ENCODE assay signal across 19 cellular contexts in genomic region chr12:44299524-44299923, GRCh38.
"Had no signal": no experiment of that assay in that cellular context is flagged by ENCODE, and none has a peak within 500 bp of the region (broad histone marks: within the 10 kb centered on the region; RNA-seq: fewer than 3 reads in every experiment).

No MANE protein-coding gene starts in this region.

- DNase-seq: cortex of kidney; dorsolateral prefrontal cortex; effector CD8-positive, alpha-beta T cell; foreskin melanocyte; head of caudate nucleus; hippocampal formation; mesendoderm; naive B cell; nucleus accumbens; ovary; right cardiac atrium; small intestine; stimulated activated CD4-positive, alpha-beta T cell treated with anti-CD3 and anti-CD28 coated beads, Interleukin-12 subunit alpha, Interleukin-12 subunit beta, amount 100 ng/mL, for 4 hours; stimulated activated naive CD4-positive, alpha-beta T cell; stomach; substantia nigra; trophoblast cell had no signal

- H3K27ac ChIP-seq: dorsolateral prefrontal cortex, ovary, stomach, thoracic aorta had no signal

- H3K4me3 Mint-ChIP-seq: naive B cell had no signal

- H3K27me3 Mint-ChIP-seq: naive B cell, progenitor cell of endocrine pancreas had no signal

- H3K4me1 ChIP-seq: stomach had no signal

- H3K27ac Mint-ChIP-seq: naive B cell, progenitor cell of endocrine pancreas had no signal

- ATAC-seq: right cardiac atrium had no signal

- H3K27me3 ChIP-seq: dorsolateral prefrontal cortex, ovary, stomach had no signal

- H3K4me3 ChIP-seq: dorsolateral prefrontal cortex, ovary, stomach, thoracic aorta had no signal

- H3K36me3 ChIP-seq: ovary, thoracic aorta had no signal
